9 cellular contexts compared by ENCODE assay signal in genomic region chr9:12723409-12724028, GRCh38. TPM values are rescaled to one million over a fixed set of nuclear protein-coding genes. Genes with fewer than 3 reads are reported as not detected.
DNase-seq lines count a peak whose midpoint lies in the region; ATAC-seq and TF ChIP-seq lines count a peak whose summit lies in the region.
"Had no signal": no experiment of that assay in that cellular context is flagged by ENCODE, and none has a peak within 500 bp of the region (broad histone marks: within the 10 kb centered on the region; RNA-seq: fewer than 3 reads in every experiment).

No MANE protein-coding gene starts in this region.

- peaks cover 0 to 5% (median 0%) of the 10 kb centered on the region in 12 donors for H3K4me1 ChIP-seq in heart left ventricle
- H3K4me1 ChIP-seq in RWPE2 (ENCODE audit: insufficient read depth, poor library complexity, severe bottlenecking), result peaks cover 4% of the 10 kb centered on the region
- no peaks in the 10 kb centered on the region for H3K4me1 ChIP-seq in vagina

- CTCF ChIA-PET in activated CD8-positive, alpha-beta T cell treated with anti-CD3 and anti-CD28 coated beads, Interleukin-2, amount 10 ng/mL, durations not matched to agents 7 days and 5 days (lab: Charles Lee), result no interaction called here

- no peak for TF ChIP-seq POLR2A in heart left ventricle (IDR thresholded peaks at IDR 0.05)
- no peak for TF ChIP-seq POLR2A in vagina (IDR thresholded peaks at IDR 0.05)

- ATAC-seq in heart left ventricle, result no peak
- ATAC-seq in RWPE2 (ENCODE audit: low read depth), result no peak
- no peak for ATAC-seq in activated CD8-positive, alpha-beta T cell treated with anti-CD3 and anti-CD28 coated beads, Interleukin-2, amount 10 ng/mL, durations not matched to agents 7 days and 5 days

- H3K4me3 ChIP-seq in heart left ventricle (no peak overlapping the region), RWPE2 (ENCODE audit: severe bottlenecking) (no peak overlapping the region), vagina (no peak overlapping the region)

- H3K9me3 ChIP-seq in heart left ventricle (no peaks in the 10 kb centered on the region), RWPE2 (ENCODE audit: severe bottlenecking) (no peaks in the 10 kb centered on the region), vagina (no peaks in the 10 kb centered on the region)

- DNase-seq in heart left ventricle, result no peak
- no peak for DNase-seq in cardiac septum (ENCODE audit: low spot score)
- DNase-seq in RWPE2 (ENCODE audit: low spot score), result no peak
- peak; percentile 17 for DNase-seq in glomerular visceral epithelial cell (ENCODE audit: extremely low spot score)
- no peak for DNase-seq in vagina (ENCODE audit: extremely low spot score in 2 of 2)
- DNase-seq in stimulated activated CD4-positive, alpha-beta T cell treated with anti-CD3 and anti-CD28 coated beads, Interleukin-4, amount 100 ng/mL, for 1 hour, result no peak
- no peak for DNase-seq in activated CD8-positive, alpha-beta T cell treated with anti-CD3 and anti-CD28 coated beads, Interleukin-2, amount 10 ng/mL, durations not matched to agents 7 days and 5 days
- DNase-seq in NK-92 (lab: John Stamatoyannopoulos, UW; ENCODE audit: unreplicated experiment), result no peak
- DNase-seq: NCI-H1436 had no signal

- intact Hi-C loops in heart left ventricle (cut with DNase I) (loop anchor here (1.0 to 10.0 kb wide), 13 partner anchors 49 to 369 kb away; partner anchors contain the start of gene LURAP1L (in 4 of the 10)), cardiac septum (cut with DNase I) (loop anchor here (2.0 to 10.0 kb wide), 3 partner anchors 101 to 364 kb away; no protein-coding TSS in a partner anchor), vagina (cut with DNase I) (loop anchor here (2.0 kb wide), 1 partner anchor 163 kb away; no protein-coding TSS in a partner anchor)

- POLR2A ChIA-PET in activated CD8-positive, alpha-beta T cell treated with anti-CD3 and anti-CD28 coated beads, Interleukin-2, amount 10 ng/mL, durations not matched to agents 7 days and 5 days (lab: Charles Lee), result no interaction called here

- no peak overlapping the region for H3K27ac ChIP-seq in heart left ventricle
- no peak overlapping the region for H3K27ac ChIP-seq in RWPE2 (ENCODE audit: poor library complexity, severe bottlenecking)
- no peak overlapping the region for H3K27ac ChIP-seq in vagina

- H3K27ac Mint-ChIP-seq in activated CD8-positive, alpha-beta T cell treated with anti-CD3 and anti-CD28 coated beads, Interleukin-2, amount 10 ng/mL, durations not matched to agents 7 days and 5 days, result no peak overlapping the region

- no peaks in the 10 kb centered on the region for H3K4me1 Mint-ChIP-seq in activated CD8-positive, alpha-beta T cell treated with anti-CD3 and anti-CD28 coated beads, Interleukin-2, amount 10 ng/mL, durations not matched to agents 7 days and 5 days (ENCODE audit: low read depth)

- no peaks in the 10 kb centered on the region for H3K36me3 ChIP-seq in heart left ventricle
- no peaks in the 10 kb centered on the region for H3K36me3 ChIP-seq in RWPE2 (ENCODE audit: low read depth)
- H3K36me3 ChIP-seq in vagina, result no peaks in the 10 kb centered on the region

- H3K27me3 ChIP-seq in heart left ventricle, result no peaks in the 10 kb centered on the region
- no peaks in the 10 kb centered on the region for H3K27me3 ChIP-seq in RWPE2 (ENCODE audit: insufficient read depth, poor library complexity, severe bottlenecking)
- no peaks in the 10 kb centered on the region for H3K27me3 ChIP-seq in vagina

- H3K4me3 Mint-ChIP-seq in activated CD8-positive, alpha-beta T cell treated with anti-CD3 and anti-CD28 coated beads, Interleukin-2, amount 10 ng/mL, durations not matched to agents 7 days and 5 days, result no peak overlapping the region

- 58 to 64% (median 60%) methylated on average over 5 of the region's 5 CpGs for WGBS in heart left ventricle, 4 donors

- H3K27me3 Mint-ChIP-seq in activated CD8-positive, alpha-beta T cell treated with anti-CD3 and anti-CD28 coated beads, Interleukin-2, amount 10 ng/mL, durations not matched to agents 7 days and 5 days (ENCODE audit: low read depth), result no peaks in the 10 kb centered on the region

- TF ChIP-seq CTCF in heart left ventricle (IDR thresholded peaks at IDR 0.05) (peak; percentile 23 to 70 (median 52)), RWPE2 (IDR thresholded peaks at IDR 0.05; ENCODE audit: poor library complexity, severe bottlenecking) (peak; percentile 73), vagina (IDR thresholded peaks at IDR 0.05) (peak; percentile 11 to 29 (median 29))

- H3K36me3 Mint-ChIP-seq in activated CD8-positive, alpha-beta T cell treated with anti-CD3 and anti-CD28 coated beads, Interleukin-2, amount 10 ng/mL, durations not matched to agents 7 days and 5 days (ENCODE audit: low read depth), result no peaks in the 10 kb centered on the region

- H3K9me3 Mint-ChIP-seq in activated CD8-positive, alpha-beta T cell treated with anti-CD3 and anti-CD28 coated beads, Interleukin-2, amount 10 ng/mL, durations not matched to agents 7 days and 5 days (ENCODE audit: insufficient read depth), result peaks cover 7% of the 10 kb centered on the region

RNA-seq across cellular contexts. Expression of gene TYRP1, which starts 30.3 kb away (rescaled TPM):
- total RNA-seq in heart left ventricle (100 to 1,000 TPM in 3 of 9 donors, 10 to 100 TPM in 6; 51.7 to 122 (median 93.2) TPM), cardiac septum (102 TPM), vagina (not detected)
- polyA plus RNA-seq in heart left ventricle, result 10 to 100 TPM; 12.7 to 15.6 TPM
- total RNA-seq in activated CD8-positive, alpha-beta T cell treated with anti-CD3 and anti-CD28 coated beads, Interleukin-2, amount 10 ng/mL, durations not matched to agents 7 days and 5 days, result not detected

RNA-seq across cellular contexts. Expression of gene LURAP1L, which starts 51.3 kb away (rescaled TPM):
- total RNA-seq in heart left ventricle (1 to 10 TPM; 1.7 to 5.7 (median 3.0) TPM), cardiac septum (2.6 TPM), vagina (14.5 TPM)
- polyA plus RNA-seq in heart left ventricle, result 1 to 10 TPM; 1.4 to 2.9 TPM
- total RNA-seq in activated CD8-positive, alpha-beta T cell treated with anti-CD3 and anti-CD28 coated beads, Interleukin-2, amount 10 ng/mL, durations not matched to agents 7 days and 5 days, result not detected

Comparison
In these comparisons a context has a peak if more than half of its experiments do, and no peak if none do; other contexts are left out.
1. RNA of gene TYRP1, which starts 30.3 kb away (total RNA-seq): 102 TPM in cardiac septum (single experiment) and 51.7 to 122 TPM in heart left ventricle; not detected in vagina (single experiment) and not detected in activated CD8-positive, alpha-beta T cell treated with anti-CD3 and anti-CD28 coated beads, Interleukin-2, amount 10 ng/mL, durations not matched to agents 7 days and 5 days; every median in the first group is over 10 times any median in the second.
2. Peak in every context shown above with its lines, with median percentiles within 50 percentile points of each other: CTCF ChIP-seq.